In genomic region chr11:15795378-15795777, GRCh38 we compare ENCODE assay signal across 22 cellular contexts.
"Had no signal": no experiment of that assay in that cellular context is flagged by ENCODE, and none has a peak within 500 bp of the region (broad histone marks: within the 10 kb centered on the region; RNA-seq: fewer than 3 reads in every experiment).

No MANE protein-coding gene starts in this region.

- H3K9me3 ChIP-seq: pancreas, prostate gland, thoracic aorta had no signal

- H3K4me1 ChIP-seq: pancreas, prostate gland, transverse colon had no signal

- H3K4me3 ChIP-seq: hepatocyte, pancreas, prostate gland, skin epidermis, stomach, thoracic aorta, transverse colon had no signal

- ATAC-seq: foreskin keratinocyte, left cardiac atrium, pancreas, sciatic nerve had no signal

- DNase-seq: cerebellar nuclear complex; dermis blood vessel endothelial cell; effector CD4-positive, alpha-beta T cell; endodermal cell; erythroblast; foreskin keratinocyte; head of caudate nucleus; kidney; left cardiac atrium; midbrain; occipital lobe; pancreas; retina; stimulated activated CD4-positive, alpha-beta T cell treated with anti-CD3 and anti-CD28 coated beads, Interleukin-2, amount 100 ng/mL, for 24 hours; stimulated activated naive CD4-positive, alpha-beta T cell; stomach; transverse colon had no signal

- H3K27ac ChIP-seq: foreskin keratinocyte, hepatocyte, pancreas, prostate gland, skin epidermis, stomach, thoracic aorta, transverse colon had no signal

- H3K36me3 ChIP-seq: pancreas, prostate gland, stomach, thoracic aorta, transverse colon had no signal

- H3K27me3 ChIP-seq: foreskin keratinocyte, hepatocyte, pancreas, stomach, transverse colon had no signal
